Comparison of ENCODE assay signal across 25 cellular contexts in genomic region chr1:38555594-38555993, GRCh38.
"Had no signal": no experiment of that assay in that cellular context is flagged by ENCODE, and none has a peak within 500 bp of the region (broad histone marks: within the 10 kb centered on the region; RNA-seq: fewer than 3 reads in every experiment).

No MANE protein-coding gene starts in this region.

- ATAC-seq: activated CD4-positive, alpha-beta T cell treated with anti-CD3 and anti-CD28 coated beads for 36 hours; activated T-cell treated with anti-CD3 and anti-CD28 coated beads, Interleukin-2, amount 50 U/mL, for 72 hours; T-cell had no signal

- H3K4me3 ChIP-seq: adrenal gland, SK-N-MC had no signal

- H3K27ac Mint-ChIP-seq: activated CD4-positive, alpha-beta memory T cell treated with anti-CD3 and anti-CD28 coated beads, Interleukin-2, amount 10 ng/mL, durations not matched to agents 7 days and 5 days; activated CD4-positive, alpha-beta T cell treated with anti-CD3 and anti-CD28 coated beads for 36 hours; activated naive CD8-positive, alpha-beta T cell treated with anti-CD3 and anti-CD28 coated beads, Interleukin-2, amount 10 ng/mL, durations not matched to agents 7 days and 5 days; activated T-helper 2 cell treated with anti-CD3 and anti-CD28 coated beads, Interferon-gamma antibody, Interleukin-2, Interleukin-4, amounts not matched to agents 10 μg/mL and 5 μg/mL and 100 μg/mL, durations not matched to agents 14 hours and 24 hours and 36 hours had no signal

- H3K36me3 ChIP-seq: adrenal gland had no signal

- DNase-seq: activated CD4-positive, alpha-beta memory T cell treated with anti-CD3 and anti-CD28 coated beads, Interleukin-2, amount 10 ng/mL, durations not matched to agents 7 days and 5 days; activated CD4-positive, alpha-beta T cell treated with anti-CD3 and anti-CD28 coated beads for 36 hours; activated CD4-positive, alpha-beta T cell treated with anti-CD3 and anti-CD28 coated beads, Interleukin-2, amount 50 U/mL, for 1 hour; activated CD8-positive, alpha-beta memory T cell treated with anti-CD3 and anti-CD28 coated beads, Interleukin-2, amount 50 U/mL, for 4 hours; activated gamma-delta T cell treated with Interleukin-2 at 50 U/mL for 16 hours; activated naive CD4-positive, alpha-beta T cell treated with anti-CD3 and anti-CD28 coated beads, Interleukin-2, amount 50 U/mL, for 16 hours; activated naive CD8-positive, alpha-beta T cell treated with anti-CD3 and anti-CD28 coated beads, Interleukin-2, amount 10 ng/mL, durations not matched to agents 7 days and 5 days; activated T-cell treated with anti-CD3 and anti-CD28 coated beads, Interleukin-2, amount 50 U/mL, for 72 hours; adrenal gland; anterior cingulate cortex; cerebellar nuclear complex; NCI-H1092; NCI-H1417; NCI-H1930; NCI-H2171 treated with DMSO at 0.1 percent for 48 hours; NCI-H226; NCI-H526; NCI-H774; T-cell; T-helper 2 cell; T1000 had no signal

- H3K4me3 Mint-ChIP-seq: activated CD4-positive, alpha-beta memory T cell treated with anti-CD3 and anti-CD28 coated beads, Interleukin-2, amount 10 ng/mL, durations not matched to agents 7 days and 5 days; activated CD4-positive, alpha-beta T cell treated with anti-CD3 and anti-CD28 coated beads for 36 hours; activated naive CD8-positive, alpha-beta T cell treated with anti-CD3 and anti-CD28 coated beads, Interleukin-2, amount 10 ng/mL, durations not matched to agents 7 days and 5 days; activated T-cell treated with anti-CD3 and anti-CD28 coated beads, Interleukin-2, amount 50 U/mL, for 72 hours; T-cell had no signal

- H3K36me3 Mint-ChIP-seq: activated naive CD8-positive, alpha-beta T cell treated with anti-CD3 and anti-CD28 coated beads, Interleukin-2, amount 10 ng/mL, durations not matched to agents 7 days and 5 days; T-cell had no signal

- H3K9me3 ChIP-seq: adrenal gland had no signal

- H3K27me3 ChIP-seq: adrenal gland had no signal

- H3K27ac ChIP-seq: adrenal gland, SK-N-MC, VCaP had no signal

- FAIRE-seq: TTC549 had no signal

- H3K9me3 Mint-ChIP-seq: activated CD4-positive, alpha-beta memory T cell treated with anti-CD3 and anti-CD28 coated beads, Interleukin-2, amount 10 ng/mL, durations not matched to agents 7 days and 5 days; activated naive CD8-positive, alpha-beta T cell treated with anti-CD3 and anti-CD28 coated beads, Interleukin-2, amount 10 ng/mL, durations not matched to agents 7 days and 5 days; activated T-cell treated with anti-CD3 and anti-CD28 coated beads, Interleukin-2, amount 50 U/mL, for 72 hours; activated T-helper 2 cell treated with anti-CD3 and anti-CD28 coated beads, Interferon-gamma antibody, Interleukin-2, Interleukin-4, amounts not matched to agents 10 μg/mL and 5 μg/mL and 100 μg/mL, durations not matched to agents 14 hours and 24 hours and 36 hours; T-cell had no signal

- H3K27me3 Mint-ChIP-seq: activated CD4-positive, alpha-beta T cell treated with anti-CD3 and anti-CD28 coated beads for 36 hours had no signal
